8 cellular contexts compared by ENCODE assay signal in genomic region chr11:68328374-68329091, GRCh38. TPM values are rescaled to one million over a fixed set of nuclear protein-coding genes. Genes with fewer than 3 reads are reported as not detected.
DNase-seq lines count a peak whose midpoint lies in the region; ATAC-seq, FAIRE-seq and TF ChIP-seq lines count a peak whose summit lies in the region.

No MANE protein-coding gene starts in this region.

- H3K56ac ChIP-seq in H1 (replicated peaks; ENCODE audit: insufficient read length, low read depth, low read length), result no peak overlapping the region

- no peaks in the 10 kb centered on the region for H3K27me3 Mint-ChIP-seq in CD4-positive, CD25-positive, alpha-beta regulatory T cell
- peaks cover 3% of the 10 kb centered on the region for H3K27me3 Mint-ChIP-seq in neural progenitor cell (ENCODE audit: insufficient read depth, low read depth)

- H3K27me3 ChIP-seq in CD4-positive, CD25-positive, alpha-beta regulatory T cell (ENCODE audit: control insufficient read depth, insufficient read depth, low read length), result no peaks in the 10 kb centered on the region
- H3K27me3 ChIP-seq in H1 (replicated peaks in 1 of 4; ENCODE audit: control insufficient read depth in 3 of 4, extremely low read depth in 1 of 4, insufficient read depth in 3 of 4, low read length in 3 of 4) (no peaks in the 10 kb centered on the region), neural progenitor cell (no peaks in the 10 kb centered on the region)

- in situ Hi-C loops in G401 (cut with HindIII; ENCODE audit: low sequenced_read_pairs), result no loop called here

- peak overlapping the region; percentile 77; the same call in 1 of the 2 replicates for H4K8ac ChIP-seq in H1 (ENCODE audit: extremely low read depth, insufficient read depth, low read length)

- H2BK12ac ChIP-seq in H1 (ENCODE audit: low read depth, low read length), result peak overlapping the region; percentile 80

- H3K4ac ChIP-seq in H1 (replicated peaks; ENCODE audit: insufficient read length, low read depth, low read length), result peak overlapping the region; percentile 82

- H2BK15ac ChIP-seq in H1 (ENCODE audit: low read length), result peak overlapping the region; percentile 25; the same call in 1 of the 2 replicates

- no peak overlapping the region for H3K4me3 ChIP-seq in CD4-positive, CD25-positive, alpha-beta regulatory T cell (ENCODE audit: low read depth, low read length)
- H3K4me3 ChIP-seq in H1 (ENCODE audit: extremely low read depth in 1 of 4, insufficient read depth in 2 of 4, low read depth in 3 of 4, low read length in 4 of 4) (peak overlapping the region in 1 of 4 experiments; percentile 38; a peak in 4 of 8 replicates), neural progenitor cell (peak overlapping the region; percentile 32)

- H3K36me3 ChIP-seq in CD4-positive, CD25-positive, alpha-beta regulatory T cell (ENCODE audit: control insufficient read depth, insufficient read depth, low read length), result no peaks in the 10 kb centered on the region
- H3K36me3 ChIP-seq in H1 (ENCODE audit: control insufficient read depth in 2 of 4, insufficient read depth in 4 of 4, low read length in 3 of 4) (no peaks in the 10 kb centered on the region), neural progenitor cell (no peaks in the 10 kb centered on the region)

- H3K4me1 ChIP-seq in CD4-positive, CD25-positive, alpha-beta regulatory T cell (ENCODE audit: control insufficient read depth, insufficient read depth, low read length, poor library complexity, severe bottlenecking), result peaks cover 50% of the 10 kb centered on the region
- H3K4me1 ChIP-seq in H1 (replicated peaks in 1 of 4; ENCODE audit: control insufficient read depth in 3 of 4, insufficient read depth in 4 of 4, low read length in 3 of 4), result peaks cover 31 to 65% (median 47%) of the 10 kb centered on the region in 4 experiments
- peaks cover 69% of the 10 kb centered on the region for H3K4me1 ChIP-seq in neural progenitor cell

- H3K4me2 ChIP-seq in H1 (ENCODE audit: insufficient read depth in 1 of 2, low read depth in 2 of 2, low read length in 2 of 2) (peak overlapping the region; percentile 39 to 53), neural progenitor cell (peak overlapping the region; percentile 80)

- peak overlapping the region in 2 of 4 donors; percentile 56 to 77 for H3K4me3 Mint-ChIP-seq in CD4-positive, CD25-positive, alpha-beta regulatory T cell
- peak overlapping the region; percentile 28 for H3K4me3 Mint-ChIP-seq in neural progenitor cell

- no peak for FAIRE-seq in H1 (lab: Jason Lieb, UNC)

- H3K27ac ChIP-seq in CD4-positive, CD25-positive, alpha-beta regulatory T cell (ENCODE audit: insufficient read depth, low read length, poor library complexity, severe bottlenecking), result no peak overlapping the region
- H3K27ac ChIP-seq in H1 (ENCODE audit: low read depth, low read length), result peak overlapping the region; percentile 54
- peak overlapping the region; percentile 56 for H3K27ac ChIP-seq in neural progenitor cell

- H3K18ac ChIP-seq in H1 (ENCODE audit: extremely low read depth, low read length), result peak overlapping the region; percentile 95

- peak overlapping the region; percentile 97 for H4K91ac ChIP-seq in H1 (replicated peaks; ENCODE audit: insufficient read length, low read length)

- 49% methylated on average over 25 of the region's 25 CpGs; no CpG with 5 or more reads in 1 of the 2 experiments for WGBS in H1 (ENCODE audit: extremely low coverage in 1 of 2, insufficient coverage in 1 of 2, insufficient read length in 1 of 2, insufficient replicate concordance in 2 of 2, low coverage in 1 of 2, low lambda C conversion rate in 2 of 2, missing lambda C conversion rate in 1 of 2), 2 experiments

- TF ChIP-seq CTCF in H1 (IDR thresholded peaks at IDR 0.05; ENCODE audit: control extremely low read depth in 1 of 3, insufficient read depth in 1 of 3, low read depth in 1 of 3, low read length in 3 of 3), result no peak
- no peak for TF ChIP-seq CTCF in neural progenitor cell (IDR thresholded peaks at IDR 0.05)

- POLR2A ChIA-PET in H1 (lab: Charles Lee; ENCODE audit: partially characterized antibody), result interaction anchor here (0.7 to 2.7 kb wide), 5 partner anchors 8 to 57 kb away, joined by 3 to 17 read pairs (median 3); partner anchors contain the start of gene C11orf24

- no peaks in the 10 kb centered on the region for H3K9me3 Mint-ChIP-seq in CD4-positive, CD25-positive, alpha-beta regulatory T cell
- H3K9me3 Mint-ChIP-seq in neural progenitor cell, result no peaks in the 10 kb centered on the region

- H3K79me2 ChIP-seq in H1 (ENCODE audit: control insufficient read depth in 1 of 2, insufficient read depth in 2 of 2, low read length in 2 of 2), result peaks cover 0 to 68% of the 10 kb centered on the region in 2 experiments; a peak in 3 of 4 replicates
- H3K79me2 ChIP-seq in neural progenitor cell (ENCODE audit: low read depth), result peaks cover 65% of the 10 kb centered on the region

- no peak overlapping the region for H3K14ac ChIP-seq in H1 (ENCODE audit: insufficient read length)

- H4K5ac ChIP-seq in H1 (ENCODE audit: insufficient read length, low read depth, low read length), result peak overlapping the region; percentile 1

- peak in 1 of 2 donors; percentile 32 for ATAC-seq in CD4-positive, CD25-positive, alpha-beta regulatory T cell (ENCODE audit: low read depth in 2 of 2)
- ATAC-seq in HG03135 (IDR thresholded peaks at IDR 0.05; ENCODE audit: unreplicated experiment) (no peak), GM21786 (IDR thresholded peaks at IDR 0.05; ENCODE audit: unreplicated experiment) (no peak)

- H2BK5ac ChIP-seq in H1 (ENCODE audit: low read depth, low read length), result peak overlapping the region; percentile 84

- H3K23ac ChIP-seq in H1 (ENCODE audit: insufficient read length), result no peak overlapping the region

- H2AK5ac ChIP-seq in H1 (ENCODE audit: low read depth, low read length), result peak overlapping the region; percentile 65; the same call in 1 of the 2 replicates

- H3K9me3 ChIP-seq in CD4-positive, CD25-positive, alpha-beta regulatory T cell (ENCODE audit: control insufficient read depth in 2 of 2, low read length in 2 of 2), result no peaks in the 10 kb centered on the region
- H3K9me3 ChIP-seq in H1 (ENCODE audit: insufficient read depth in 2 of 2, low read depth in 1 of 2, low read length in 1 of 2), result no peaks in the 10 kb centered on the region
- no peaks in the 10 kb centered on the region for H3K9me3 ChIP-seq in neural progenitor cell (ENCODE audit: low read depth)

- peaks cover 0 to 64% (median 33%) of the 10 kb centered on the region in 4 donors for H3K4me1 Mint-ChIP-seq in CD4-positive, CD25-positive, alpha-beta regulatory T cell
- peaks cover 63% of the 10 kb centered on the region for H3K4me1 Mint-ChIP-seq in neural progenitor cell

- H2AFZ ChIP-seq in H1 (ENCODE audit: low read length) (no peak overlapping the region), neural progenitor cell (replicated peaks) (peak overlapping the region; percentile 5)

- no peak; a peak in 1 of 3 replicates for TF ChIP-seq POLR2A in H1 (IDR thresholded peaks at IDR 0.05; ENCODE audit: control extremely low read depth in 1 of 2, low read depth in 2 of 2, low read length in 2 of 2)

- no peaks in the 10 kb centered on the region for H3K36me3 Mint-ChIP-seq in CD4-positive, CD25-positive, alpha-beta regulatory T cell
- no peaks in the 10 kb centered on the region for H3K36me3 Mint-ChIP-seq in neural progenitor cell

- H3K27ac Mint-ChIP-seq in CD4-positive, CD25-positive, alpha-beta regulatory T cell, result peak overlapping the region in 2 of 3 donors; percentile 20 to 51
- peak overlapping the region; percentile 53 for H3K27ac Mint-ChIP-seq in neural progenitor cell

- peak overlapping the region; percentile 99 for H2BK20ac ChIP-seq in H1 (ENCODE audit: low read length)

- peaks cover 0 to 4% of the 10 kb centered on the region in 2 experiments for H4K20me1 ChIP-seq in H1 (replicated peaks in 1 of 2; ENCODE audit: control insufficient read depth in 1 of 2, insufficient read depth in 2 of 2, low read length in 2 of 2)
- peaks cover 10% of the 10 kb centered on the region for H4K20me1 ChIP-seq in neural progenitor cell (ENCODE audit: low read depth)

- no peaks in the 10 kb centered on the region for H3K23me2 ChIP-seq in H1 (ENCODE audit: low read depth, low read length)

- H3K79me1 ChIP-seq in H1 (ENCODE audit: low read depth, low read length), result peaks cover 19% of the 10 kb centered on the region

- H2BK120ac ChIP-seq in H1 (replicated peaks; ENCODE audit: low read depth, low read length), result peak overlapping the region; percentile 30

- CTCF ChIA-PET in H1 (lab: Charles Lee; ENCODE audit: partially characterized antibody), result interaction anchor here (0.6 to 3.9 kb wide), 11 partner anchors 8 to 111 kb away, joined by 3 to 32 read pairs (median 4); no protein-coding TSS in a partner anchor

- H3F3A ChIP-seq in neural progenitor cell (ENCODE audit: low read depth), result peaks cover 20% of the 10 kb centered on the region

- TF ChIP-seq RAD21 in H1 (IDR thresholded peaks at IDR 0.05 in 1 of 2, conservative IDR thresholded peaks at IDR 0.05 in 1 of 2; ENCODE audit: low read depth in 2 of 2, low read length in 2 of 2), result no peak

- no peak for TF ChIP-seq EP300 in H1 (IDR thresholded peaks at IDR 0.05; ENCODE audit: borderline replicate concordance in 1 of 2, low read depth in 2 of 2, low read length in 2 of 2)

- peak in 1 of 3 donors; percentile 35 for DNase-seq in CD4-positive, CD25-positive, alpha-beta regulatory T cell
- DNase-seq in NCI-H69 (lab: John Stamatoyannopoulos, UW) (peak; percentile 53), H1 (ENCODE audit: low read depth in 1 of 2, low spot score in 2 of 2) (no peak), neural progenitor cell (ENCODE audit: low spot score) (peak; percentile 88), SHP77 treated with DMSO at 0.1 percent for 48 hours (lab: John Stamatoyannopoulos, UW) (no peak), G401 (ENCODE audit: low spot score) (no peak)

- H3K9ac ChIP-seq in H1 (replicated peaks in 1 of 4; ENCODE audit: extremely low read depth in 1 of 4, low read depth in 3 of 4, low read length in 3 of 4) (peak overlapping the region in 3 of 4 experiments; percentile 22 to 40 (median 29); a peak in 6 of 7 replicates), neural progenitor cell (no peak overlapping the region)

RNA-seq across cellular contexts. Expression of gene LRP5, which starts 16.1 kb away (rescaled TPM):
- 1.3 TPM for total RNA-seq in CD4-positive, CD25-positive, alpha-beta regulatory T cell
- polyA plus RNA-seq in CD4-positive, CD25-positive, alpha-beta regulatory T cell, result 1 to 10 TPM in 1 of 4 donors, under 1 TPM in 2, not detected in 1; 0.22 to 1.2 (median 0.40) TPM
- total RNA-seq in H1 (2021; fragmentation: NEBNext Ultra II Directional; extraction: Animal tissue kit (Norgen Biotek cat#: 25700)), result 35.4 and 38.9 TPM in 2 replicates
- 19.0 and 31.5 TPM in 2 replicates for polyA plus RNA-seq in H1 (2011; rRNA removed)
- polyA plus RNA-seq in H1 (2011; cell fraction: cytosol; rRNA removed), result 13.8 TPM
- polyA plus RNA-seq in H1 (2011; cell fraction: nucleus; rRNA removed), result 38.9 TPM
- 17.8 to 35.8 TPM (median 32.9 TPM) in 4 replicates for polyA plus RNA-seq in H1 (2012, experiment 1 of 2)
- polyA plus RNA-seq in H1 (2012, experiment 2 of 2), result 29.9 TPM
- polyA plus RNA-seq in H1 (2013, experiment 1 of 2), result 62.7 TPM
- 63.2 TPM for polyA plus RNA-seq in H1 (2013, experiment 2 of 2)
- polyA minus RNA-seq in H1 (2011; rRNA and poly(A)+ RNA removed), result 22.5 and 24.7 TPM in 2 replicates
- polyA minus RNA-seq in H1 (2011; cell fraction: cytosol; rRNA and poly(A)+ RNA removed), result 27.4 TPM
- polyA minus RNA-seq in H1 (2011; cell fraction: nucleus; rRNA and poly(A)+ RNA removed), result 23.6 TPM
- total RNA-seq in neural progenitor cell (ENCODE audit: low replicate concordance), result 7.3 and 24.0 TPM in 2 replicates
- 25.5 and 27.8 TPM in 2 replicates for total RNA-seq in G401 (2014; rRNA removed; shearing (Covaris generic))

RNA-seq across cellular contexts. Expression of gene C11orf24, which starts 56.8 kb away (rescaled TPM):
- 9.4 TPM for total RNA-seq in CD4-positive, CD25-positive, alpha-beta regulatory T cell
- 10 to 100 TPM in 1 of 4 donors, 1 to 10 TPM in 3; 6.6 to 11.0 (median 8.7) TPM for polyA plus RNA-seq in CD4-positive, CD25-positive, alpha-beta regulatory T cell
- total RNA-seq in H1 (2021; fragmentation: NEBNext Ultra II Directional; extraction: Animal tissue kit (Norgen Biotek cat#: 25700)), result 45.3 and 45.4 TPM in 2 replicates
- 51.7 and 63.5 TPM in 2 replicates for polyA plus RNA-seq in H1 (2011; rRNA removed)
- polyA plus RNA-seq in H1 (2011; cell fraction: cytosol; rRNA removed), result 41.2 TPM
- 46.1 TPM for polyA plus RNA-seq in H1 (2011; cell fraction: nucleus; rRNA removed)
- polyA plus RNA-seq in H1 (2012, experiment 1 of 2), result 31.5 to 47.3 TPM (median 39.6 TPM) in 4 replicates
- polyA plus RNA-seq in H1 (2012, experiment 2 of 2), result 35.9 TPM
- polyA plus RNA-seq in H1 (2013, experiment 1 of 2), result 70.2 TPM
- polyA plus RNA-seq in H1 (2013, experiment 2 of 2), result 79.0 TPM
- 18.7 and 23.8 TPM in 2 replicates for polyA minus RNA-seq in H1 (2011; rRNA and poly(A)+ RNA removed)
- 33.8 TPM for polyA minus RNA-seq in H1 (2011; cell fraction: cytosol; rRNA and poly(A)+ RNA removed)
- 28.2 TPM for polyA minus RNA-seq in H1 (2011; cell fraction: nucleus; rRNA and poly(A)+ RNA removed)
- total RNA-seq in neural progenitor cell (ENCODE audit: low replicate concordance), result 9.7 and 19.9 TPM in 2 replicates
- total RNA-seq in G401 (2014; rRNA removed; shearing (Covaris generic)), result 15.7 and 17.4 TPM in 2 replicates

Comparison
In these comparisons a context has a peak if more than half of its experiments do, and no peak if none do; other contexts are left out.
1. DNase-seq: peak in NCI-H69 (single experiment) and neural progenitor cell (single experiment); none in H1 (0 of 2), SHP77 treated with DMSO at 0.1 percent for 48 hours (single experiment) and G401 (single experiment).